ENCODE assay signal across 13 cellular contexts in the genomic region with DNA sequence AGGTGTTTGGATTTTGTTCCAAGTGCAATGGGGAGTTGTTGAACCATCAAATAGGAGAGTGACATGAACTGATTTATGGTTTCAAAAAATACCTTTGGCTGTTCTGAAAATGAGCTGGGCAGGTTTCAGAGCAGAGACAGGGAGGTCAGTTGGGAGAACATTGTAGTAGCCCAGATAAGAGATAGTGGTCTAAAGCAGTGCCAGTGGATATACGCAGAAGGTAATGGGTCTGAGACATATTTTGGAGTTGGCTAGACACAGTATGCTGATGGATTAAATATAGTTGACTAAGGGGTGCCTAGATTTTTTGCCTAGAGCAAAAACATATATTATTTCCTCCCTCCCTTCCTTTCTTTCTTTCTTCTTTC. TPM values are rescaled to one million over a fixed set of nuclear protein-coding genes. Genes with fewer than 3 reads are reported as not detected.
DNase-seq lines count a peak whose midpoint lies in the region; ATAC-seq and TF ChIP-seq lines count a peak whose summit lies in the region.
"Had no signal": no experiment of that assay in that cellular context is flagged by ENCODE, and none has a peak within 500 bp of the region (broad histone marks: within the 10 kb centered on the region; RNA-seq: fewer than 3 reads in every experiment).

No MANE protein-coding gene starts in this region.

- no peaks in the 10 kb centered on the region for H3K79me2 ChIP-seq in neural progenitor cell (ENCODE audit: low read depth)

- no peak overlapping the region for H3K4me3 Mint-ChIP-seq in neural progenitor cell
- no peak overlapping the region for H3K4me3 Mint-ChIP-seq in stimulated activated naive B cell treated with anti-CD40 and anti-IgM and Interleukin-4, amounts not matched to agents 10 μg/mL and 1 μg/mL and 100 μg/mL, for 72 hours
- no peak overlapping the region for H3K4me3 Mint-ChIP-seq in activated naive CD4-positive, alpha-beta T cell treated with anti-CD3 and anti-CD28 coated beads for 36 hours
- H3K4me3 Mint-ChIP-seq: CD4-positive, CD25-positive, alpha-beta regulatory T cell; H9 had no signal

- H3K27me3 Mint-ChIP-seq in neural progenitor cell (ENCODE audit: insufficient read depth, low read depth), result no peaks in the 10 kb centered on the region
- no peaks in the 10 kb centered on the region for H3K27me3 Mint-ChIP-seq in stimulated activated naive B cell treated with anti-CD40 and anti-IgM and Interleukin-4, amounts not matched to agents 10 μg/mL and 1 μg/mL and 100 μg/mL, for 72 hours
- H3K27me3 Mint-ChIP-seq in activated naive CD4-positive, alpha-beta T cell treated with anti-CD3 and anti-CD28 coated beads for 36 hours (ENCODE audit: low read depth), result peaks cover 3% of the 10 kb centered on the region
- H3K27me3 Mint-ChIP-seq: CD4-positive, CD25-positive, alpha-beta regulatory T cell had no signal

- no peaks in the 10 kb centered on the region for H4K20me1 ChIP-seq in neural progenitor cell (ENCODE audit: low read depth)
- H4K20me1 ChIP-seq: BLaER1 treated with 17β-estradiol and CSF1 and Interleukin-3, amounts not matched to agents 10 nM and 100 nM had no signal

- no peaks in the 10 kb centered on the region for H3K9me3 Mint-ChIP-seq in neural progenitor cell
- no peaks in the 10 kb centered on the region for H3K9me3 Mint-ChIP-seq in stimulated activated naive B cell treated with anti-CD40 and anti-IgM and Interleukin-4, amounts not matched to agents 10 μg/mL and 1 μg/mL and 100 μg/mL, for 72 hours
- H3K9me3 Mint-ChIP-seq in activated naive CD4-positive, alpha-beta T cell treated with anti-CD3 and anti-CD28 coated beads for 36 hours, result no peaks in the 10 kb centered on the region
- H3K9me3 Mint-ChIP-seq: H9 had no signal

- no peaks in the 10 kb centered on the region for H3K9me3 ChIP-seq in left ventricle myocardium inferior (replicated peaks)
- no peaks in the 10 kb centered on the region for H3K9me3 ChIP-seq in neural progenitor cell (ENCODE audit: low read depth)
- H3K9me3 ChIP-seq: A549; BLaER1 treated with 17β-estradiol and CSF1 and Interleukin-3, amounts not matched to agents 10 nM and 100 nM had no signal

- H3K4me3 ChIP-seq in left ventricle myocardium inferior, result no peak overlapping the region
- no peak overlapping the region for H3K4me3 ChIP-seq in neural progenitor cell
- H3K4me3 ChIP-seq: A549; BLaER1 treated with 17β-estradiol and CSF1 and Interleukin-3, amounts not matched to agents 10 nM and 100 nM had no signal

- CTCF ChIA-PET in activated naive CD4-positive, alpha-beta T cell treated with anti-CD3 and anti-CD28 coated beads for 36 hours (lab: Charles Lee), result no interaction called here

- H3K27ac ChIP-seq in left ventricle myocardium inferior (replicated peaks) (peak overlapping the region; percentile 71), neural progenitor cell (no peak overlapping the region)
- H3K27ac ChIP-seq: A549; BLaER1 treated with 17β-estradiol and CSF1 and Interleukin-3, amounts not matched to agents 10 nM and 100 nM had no signal

- H3K27me3 ChIP-seq in left ventricle myocardium inferior (ENCODE audit: low read depth) (no peaks in the 10 kb centered on the region), neural progenitor cell (no peaks in the 10 kb centered on the region)
- H3K27me3 ChIP-seq: BLaER1 treated with 17β-estradiol and CSF1 and Interleukin-3, amounts not matched to agents 10 nM and 100 nM had no signal

- ATAC-seq in Right ventricle myocardium superior (ENCODE audit: poor library complexity), result peak; percentile 42
- ATAC-seq in left lobe of liver, result peak; percentile 6
- ATAC-seq in stimulated activated naive B cell treated with anti-CD40 and anti-IgM and Interleukin-4, amounts not matched to agents 10 μg/mL and 1 μg/mL and 100 μg/mL, for 72 hours (replicated peaks), result no peak
- ATAC-seq: A549 had no signal

- peak overlapping the region; percentile 72 for H2AFZ ChIP-seq in neural progenitor cell (replicated peaks)

- no peaks in the 10 kb centered on the region for H3K36me3 Mint-ChIP-seq in neural progenitor cell
- no peaks in the 10 kb centered on the region for H3K36me3 Mint-ChIP-seq in stimulated activated naive B cell treated with anti-CD40 and anti-IgM and Interleukin-4, amounts not matched to agents 10 μg/mL and 1 μg/mL and 100 μg/mL, for 72 hours
- no peaks in the 10 kb centered on the region for H3K36me3 Mint-ChIP-seq in activated naive CD4-positive, alpha-beta T cell treated with anti-CD3 and anti-CD28 coated beads for 36 hours (ENCODE audit: low read depth)
- H3K36me3 Mint-ChIP-seq: CD4-positive, CD25-positive, alpha-beta regulatory T cell had no signal

- TF ChIP-seq CTCF in left ventricle myocardium inferior (IDR thresholded peaks at IDR 0.05; ENCODE audit: borderline replicate concordance), result no peak
- no peak for TF ChIP-seq CTCF in neural progenitor cell (IDR thresholded peaks at IDR 0.05)

- H3K27ac Mint-ChIP-seq in neural progenitor cell, result no peak overlapping the region
- no peak overlapping the region for H3K27ac Mint-ChIP-seq in stimulated activated naive B cell treated with anti-CD40 and anti-IgM and Interleukin-4, amounts not matched to agents 10 μg/mL and 1 μg/mL and 100 μg/mL, for 72 hours
- H3K27ac Mint-ChIP-seq in activated naive CD4-positive, alpha-beta T cell treated with anti-CD3 and anti-CD28 coated beads for 36 hours, result no peak overlapping the region
- H3K27ac Mint-ChIP-seq: CD4-positive, CD25-positive, alpha-beta regulatory T cell; H9 had no signal

- DNase-seq in Right ventricle myocardium superior (no peak), left ventricle myocardium inferior (no peak), left lobe of liver (ENCODE audit: low spot score) (no peak), neural progenitor cell (ENCODE audit: low spot score) (no peak), AML-193 (lab: John Stamatoyannopoulos, UW) (no peak), AG20443 (ENCODE audit: low spot score) (no peak)
- no peak for DNase-seq in stimulated activated naive B cell treated with anti-CD40 and anti-IgM and Interleukin-4, amounts not matched to agents 10 μg/mL and 1 μg/mL and 100 μg/mL, for 72 hours
- DNase-seq in activated naive CD4-positive, alpha-beta T cell treated with anti-CD3 and anti-CD28 coated beads for 36 hours, result no peak
- DNase-seq: CD4-positive, CD25-positive, alpha-beta regulatory T cell; GOT3; H9 had no signal

- intact Hi-C loops in Right ventricle myocardium superior (cut with DNase I), result no loop called here
- intact Hi-C loops in left ventricle myocardium inferior (cut with micrococcal nuclease), result no loop called here
- intact Hi-C loops in activated naive CD4-positive, alpha-beta T cell treated with anti-CD3 and anti-CD28 coated beads for 36 hours (cut with micrococcal nuclease), result no loop called here

- no peak overlapping the region for H3K4me2 ChIP-seq in neural progenitor cell
- H3K4me2 ChIP-seq: A549; BLaER1 treated with 17β-estradiol and CSF1 and Interleukin-3, amounts not matched to agents 10 nM and 100 nM had no signal

- no peaks in the 10 kb centered on the region for H3K4me1 Mint-ChIP-seq in neural progenitor cell
- peaks cover 6 to 17% of the 10 kb centered on the region in 2 donors for H3K4me1 Mint-ChIP-seq in stimulated activated naive B cell treated with anti-CD40 and anti-IgM and Interleukin-4, amounts not matched to agents 10 μg/mL and 1 μg/mL and 100 μg/mL, for 72 hours
- H3K4me1 Mint-ChIP-seq in activated naive CD4-positive, alpha-beta T cell treated with anti-CD3 and anti-CD28 coated beads for 36 hours (ENCODE audit: low read depth), result no peaks in the 10 kb centered on the region
- H3K4me1 Mint-ChIP-seq: CD4-positive, CD25-positive, alpha-beta regulatory T cell had no signal

- H3F3A ChIP-seq in neural progenitor cell (ENCODE audit: low read depth), result no peaks in the 10 kb centered on the region

- H3K4me1 ChIP-seq in left ventricle myocardium inferior (peaks cover 20% of the 10 kb centered on the region), neural progenitor cell (no peaks in the 10 kb centered on the region)
- H3K4me1 ChIP-seq: A549 had no signal

- H3K9ac ChIP-seq in neural progenitor cell, result no peak overlapping the region
- H3K9ac ChIP-seq: BLaER1 treated with 17β-estradiol and CSF1 and Interleukin-3, amounts not matched to agents 10 nM and 100 nM had no signal

- H3K36me3 ChIP-seq in left ventricle myocardium inferior, result no peaks in the 10 kb centered on the region
- no peaks in the 10 kb centered on the region for H3K36me3 ChIP-seq in neural progenitor cell
- H3K36me3 ChIP-seq: BLaER1 treated with 17β-estradiol and CSF1 and Interleukin-3, amounts not matched to agents 10 nM and 100 nM had no signal

RNA-seq across cellular contexts. Expression of a gene that starts 21.3 kb away (rescaled TPM):
- 24.2 TPM for total RNA-seq in Right ventricle myocardium superior
- total RNA-seq in left ventricle myocardium inferior, result 18.7 TPM
- total RNA-seq in left lobe of liver, result 21.6 TPM
- total RNA-seq in neural progenitor cell (ENCODE audit: low replicate concordance), result 41.9 and 52.3 TPM in 2 replicates
- under 1 TPM; 0.42 to 0.81 TPM for total RNA-seq in activated naive CD4-positive, alpha-beta T cell treated with anti-CD3 and anti-CD28 coated beads for 36 hours

Comparison
In these comparisons a context has a peak if more than half of its experiments do, and no peak if none do; other contexts are left out.
1. ATAC-seq: peak in Right ventricle myocardium superior (single experiment) and left lobe of liver (single experiment); none in stimulated activated naive B cell treated with anti-CD40 and anti-IgM and Interleukin-4, amounts not matched to agents 10 μg/mL and 1 μg/mL and 100 μg/mL, for 72 hours (0 of 2).
2. RNA of a gene that starts 21.3 kb away (total RNA-seq): 41.9 to 52.3 TPM in neural progenitor cell, 24.2 TPM in Right ventricle myocardium superior (single experiment), 21.6 TPM in left lobe of liver (single experiment) and 18.7 TPM in left ventricle myocardium inferior (single experiment); 0.42 to 0.81 TPM in activated naive CD4-positive, alpha-beta T cell treated with anti-CD3 and anti-CD28 coated beads for 36 hours; every median in the first group is over 10 times any median in the second.